In genomic region chr15:98896802-98897732, GRCh38 we compare ENCODE assay signal across 9 cellular contexts.
A peak's percentile ranks its signal among the peaks of the same experiment; 100 is the strongest.
DNase-seq lines count a peak whose midpoint lies in the region; ATAC-seq, FAIRE-seq and TF ChIP-seq lines count a peak whose summit lies in the region.
"Had no signal": no experiment of that assay in that cellular context is flagged by ENCODE, and none has a peak within 500 bp of the region (broad histone marks: within the 10 kb centered on the region; RNA-seq: fewer than 3 reads in every experiment).

No MANE protein-coding gene starts in this region.

- peaks cover 30% of the 10 kb centered on the region for H3K79me2 ChIP-seq in keratinocyte (ENCODE audit: control insufficient read depth, insufficient read depth, low read length)

- peak overlapping the region; percentile 72 for H3K4me2 ChIP-seq in keratinocyte (ENCODE audit: control insufficient read depth, extremely low read depth, insufficient read depth, low read depth, low read length)

- dilution Hi-C loops in keratinocyte (cut with MboI; ENCODE audit: extremely low pct_ligation_motif_present, low sequenced_read_pairs) = no loop called here

- H3K27ac ChIP-seq in keratinocyte (ENCODE audit: control insufficient read depth, insufficient read depth, low read length) (peak overlapping the region; percentile 93), upper lobe of right lung (no peak overlapping the region)

- TF ChIP-seq CTCF in keratinocyte (optimal IDR thresholded peaks at IDR 0.05 in 1 of 3, IDR thresholded peaks at IDR 0.05 in 1 of 3, conservative IDR thresholded peaks at IDR 0.05 in 1 of 3; ENCODE audit: extremely low read depth in 1 of 3, insufficient read depth in 2 of 3, low read length in 3 of 3) = no peak
- no peak for TF ChIP-seq CTCF in upper lobe of right lung (IDR thresholded peaks at IDR 0.05)

- intact Hi-C loops in upper lobe of right lung (cut with DNase I) = no loop called here

- H3K9me1 ChIP-seq in keratinocyte (ENCODE audit: control insufficient read depth, extremely low read depth, insufficient read depth, low read length) = no peaks in the 10 kb centered on the region

- FAIRE-seq in keratinocyte (lab: Jason Lieb, UNC) = peak; percentile 91
- FAIRE-seq: A204.1 had no signal

- peak overlapping the region; percentile 71 for H3K9ac ChIP-seq in keratinocyte (ENCODE audit: control insufficient read depth, extremely low read depth, insufficient read depth, low read length)

- H3K9me3 ChIP-seq in keratinocyte (ENCODE audit: control insufficient read depth, low read depth, low read length) (no peaks in the 10 kb centered on the region), upper lobe of right lung (no peaks in the 10 kb centered on the region)

- DNase-seq in NCI-H748 (lab: John Stamatoyannopoulos, UW; ENCODE audit: unreplicated experiment) = peak; percentile 8
- DNase-seq in NCI-H748 treated with DMSO at 0.1 percent for 48 hours (lab: John Stamatoyannopoulos, UW) = no peak
- peak; percentile 98 for DNase-seq in astrocyte of the hippocampus (ENCODE audit: low read depth, low spot score)
- DNase-seq in keratinocyte (ENCODE audit: low read depth, low spot score) = peak; percentile 99
- DNase-seq in upper lobe of right lung = no peak
- no peak for DNase-seq in OCI-M1 (lab: John Stamatoyannopoulos, UW)
- DNase-seq in NCI-H2029 (lab: John Stamatoyannopoulos, UW) = no peak

- H3K36me3 ChIP-seq in keratinocyte (ENCODE audit: control insufficient read depth in 2 of 2, extremely low read depth in 1 of 2, insufficient read depth in 2 of 2, low read length in 2 of 2) (peaks cover under 1 to 1% of the 10 kb centered on the region in 2 experiments), upper lobe of right lung (no peaks in the 10 kb centered on the region)

- H3K4me1 ChIP-seq in keratinocyte (ENCODE audit: control insufficient read depth, extremely low read depth, insufficient read depth, low read length) = peaks cover 61% of the 10 kb centered on the region
- peaks cover 16% of the 10 kb centered on the region for H3K4me1 ChIP-seq in upper lobe of right lung

- no peaks in the 10 kb centered on the region for H3K27me3 ChIP-seq in keratinocyte (ENCODE audit: control insufficient read depth, extremely low read depth, insufficient read depth, low read length)
- H3K27me3 ChIP-seq in upper lobe of right lung = no peaks in the 10 kb centered on the region

- ATAC-seq in upper lobe of right lung (peak; percentile 23), GM21526 (IDR thresholded peaks at IDR 0.05; ENCODE audit: low FRiP score, unreplicated experiment) (no peak)

- no peaks in the 10 kb centered on the region for H4K20me1 ChIP-seq in keratinocyte (ENCODE audit: control insufficient read depth, extremely low read depth, insufficient read depth, low read length)

- no peak overlapping the region for H2AFZ ChIP-seq in keratinocyte (ENCODE audit: control insufficient read depth, low read length)

- H3K4me3 ChIP-seq in keratinocyte (ENCODE audit: control insufficient read depth in 2 of 3, extremely low read depth in 1 of 3, insufficient read depth in 2 of 3, low read depth in 1 of 3, low read length in 3 of 3) (peak overlapping the region in 1 of 3 experiments; percentile 41), upper lobe of right lung (no peak overlapping the region)

Comparison
In these comparisons a context has a peak if more than half of its experiments do, and no peak if none do; other contexts are left out.
1. DNase-seq: peak in NCI-H748 (single experiment), astrocyte of the hippocampus (single experiment) and keratinocyte (single experiment); none in NCI-H748 treated with DMSO at 0.1 percent for 48 hours (single experiment), upper lobe of right lung (single experiment), OCI-M1 (single experiment) and NCI-H2029 (single experiment).